Comparison of ENCODE assay signal across 10 cellular contexts in the genomic region with DNA sequence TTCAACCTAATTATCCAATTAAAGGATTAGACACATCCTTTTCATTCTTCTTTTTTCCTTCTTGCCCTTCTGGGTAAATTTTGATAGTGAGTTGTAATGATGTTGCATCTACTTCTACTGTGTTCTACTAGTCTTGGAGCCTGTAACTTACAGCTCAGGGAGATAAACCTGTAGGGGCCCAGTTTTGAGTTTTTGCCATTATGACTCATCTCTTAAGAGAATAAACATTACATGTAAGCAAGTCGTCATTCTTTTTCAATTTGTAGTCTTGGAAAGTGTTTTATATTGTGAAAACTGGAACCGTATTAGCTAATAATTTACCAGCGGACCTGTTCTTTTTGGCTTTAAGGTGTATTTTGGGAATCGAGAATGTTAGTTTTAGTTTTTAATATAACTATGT.
DNase-seq lines count a peak whose midpoint lies in the region; ATAC-seq, FAIRE-seq and TF ChIP-seq lines count a peak whose summit lies in the region.
"Had no signal": no experiment of that assay in that cellular context is flagged by ENCODE, and none has a peak within 500 bp of the region (broad histone marks: within the 10 kb centered on the region; RNA-seq: fewer than 3 reads in every experiment).

No MANE protein-coding gene starts in this region.

- H3K4me3 ChIP-seq in PC-3 (ENCODE audit: low read length) (no peak overlapping the region; the same call in 1 of the 2 replicates), H1 (ENCODE audit: extremely low read depth in 1 of 4, insufficient read depth in 2 of 4, low read depth in 3 of 4, low read length in 4 of 4) (no peak overlapping the region), skeletal muscle cell (ENCODE audit: low read depth, low read length) (no peak overlapping the region)
- H3K4me3 ChIP-seq: cardiac muscle cell, tibial artery had no signal

- H3K18ac ChIP-seq in H1 (ENCODE audit: extremely low read depth, low read length), result no peak overlapping the region

- no peaks in the 10 kb centered on the region for H3K4me1 Mint-ChIP-seq in natural killer cell treated with Interleukin-12 subunit alpha and Interleukin-12 subunit beta and Interleukin-15 and Interleukin-18, amount 100 ng/mL, for 72 hours (ENCODE audit: low read depth in 2 of 2)

- H4K20me1 ChIP-seq in PC-3 (ENCODE audit: low read length), result no peaks in the 10 kb centered on the region
- no peaks in the 10 kb centered on the region for H4K20me1 ChIP-seq in H1 (replicated peaks in 1 of 2; ENCODE audit: control insufficient read depth in 1 of 2, insufficient read depth in 2 of 2, low read length in 2 of 2)

- H3K79me2 ChIP-seq in PC-3 (ENCODE audit: low read length), result no peaks in the 10 kb centered on the region
- H3K79me2 ChIP-seq in H1 (ENCODE audit: control insufficient read depth in 1 of 2, insufficient read depth in 2 of 2, low read length in 2 of 2), result no peaks in the 10 kb centered on the region

- TF ChIP-seq EP300 in H1 (IDR thresholded peaks at IDR 0.05; ENCODE audit: borderline replicate concordance in 1 of 2, low read depth in 2 of 2, low read length in 2 of 2), result no peak

- peak; percentile 96 for FAIRE-seq in H54 (lab: Jason Lieb, UNC)
- peak; percentile 42 for FAIRE-seq in H1 (lab: Jason Lieb, UNC)

- intact Hi-C loops in PC-3 (cut with micrococcal nuclease), result loop anchor here (1.0 to 5.0 kb wide), 2 partner anchors 54 to 160 kb away; partner anchors contain the start of gene GLCCI1

- 86 to 100% methylated on average over 1 to 4 of the region's 4 CpGs for WGBS in H1 (ENCODE audit: extremely low coverage in 1 of 2, insufficient coverage in 1 of 2, insufficient read length in 1 of 2, insufficient replicate concordance in 2 of 2, low coverage in 1 of 2, low lambda C conversion rate in 2 of 2, missing lambda C conversion rate in 1 of 2), 2 experiments

- no peak overlapping the region for H4K91ac ChIP-seq in H1 (replicated peaks; ENCODE audit: insufficient read length, low read length)

- no peak overlapping the region for H2AK5ac ChIP-seq in H1 (ENCODE audit: low read depth, low read length)

- H4K5ac ChIP-seq in H1 (ENCODE audit: insufficient read length, low read depth, low read length), result no peak overlapping the region

- no peak overlapping the region for H3K4ac ChIP-seq in H1 (replicated peaks; ENCODE audit: insufficient read length, low read depth, low read length)

- no peak overlapping the region for H2BK20ac ChIP-seq in H1 (ENCODE audit: low read length)

- no peak overlapping the region for H3K56ac ChIP-seq in H1 (replicated peaks; ENCODE audit: insufficient read length, low read depth, low read length)

- H3K4me1 ChIP-seq in PC-3 (ENCODE audit: insufficient read depth, low read length) (peaks cover 15% of the 10 kb centered on the region), H1 (replicated peaks in 1 of 4; ENCODE audit: control insufficient read depth in 3 of 4, insufficient read depth in 4 of 4, low read length in 3 of 4) (no peaks in the 10 kb centered on the region)

- H3K4me2 ChIP-seq in PC-3 (ENCODE audit: low read length) (peak overlapping the region; percentile 64), H1 (ENCODE audit: insufficient read depth in 1 of 2, low read depth in 2 of 2, low read length in 2 of 2) (no peak overlapping the region)

- H2BK15ac ChIP-seq in H1 (ENCODE audit: low read length), result no peak overlapping the region

- H3K9ac ChIP-seq in PC-3 (ENCODE audit: low read length), result no peak overlapping the region
- H3K9ac ChIP-seq in H1 (replicated peaks in 1 of 4; ENCODE audit: extremely low read depth in 1 of 4, low read depth in 3 of 4, low read length in 3 of 4), result no peak overlapping the region

- H3K23me2 ChIP-seq in H1 (ENCODE audit: low read depth, low read length), result no peaks in the 10 kb centered on the region

- no peak for TF ChIP-seq POLR2A in H54 (IDR thresholded peaks at IDR 0.05; ENCODE audit: low read depth, low read length)
- TF ChIP-seq POLR2A in H1 (IDR thresholded peaks at IDR 0.05; ENCODE audit: control extremely low read depth in 1 of 2, low read depth in 2 of 2, low read length in 2 of 2), result no peak
- no peak for TF ChIP-seq POLR2A in GM18505 (IDR thresholded peaks at IDR 0.05; ENCODE audit: borderline replicate concordance, extremely low read depth, insufficient read depth, insufficient read length)

- no peak for TF ChIP-seq RAD21 in H1 (IDR thresholded peaks at IDR 0.05 in 1 of 2, conservative IDR thresholded peaks at IDR 0.05 in 1 of 2; ENCODE audit: low read depth in 2 of 2, low read length in 2 of 2)

- POLR2A ChIA-PET in PC-3 (lab: Charles Lee; ENCODE audit: unreplicated experiment) (interaction anchor here (0.5 to 0.6 kb wide), 2 partner anchors 43 to 68 kb away, joined by 3 to 5 read pairs; no protein-coding TSS in a partner anchor), H1 (lab: Charles Lee; ENCODE audit: partially characterized antibody) (no interaction called here)

- no peaks in the 10 kb centered on the region for H3K9me3 ChIP-seq in PC-3 (ENCODE audit: low read length)
- H3K9me3 ChIP-seq in H1 (ENCODE audit: insufficient read depth in 2 of 2, low read depth in 1 of 2, low read length in 1 of 2), result no peaks in the 10 kb centered on the region
- H3K9me3 ChIP-seq: tibial artery had no signal

- no peaks in the 10 kb centered on the region for H3K79me1 ChIP-seq in H1 (ENCODE audit: low read depth, low read length)

- H3K4me3 Mint-ChIP-seq in natural killer cell treated with Interleukin-12 subunit alpha and Interleukin-12 subunit beta and Interleukin-15 and Interleukin-18, amount 100 ng/mL, for 72 hours, result no peak overlapping the region

- H3K27ac ChIP-seq in PC-3 (ENCODE audit: low read length), result no peak overlapping the region
- no peak overlapping the region for H3K27ac ChIP-seq in H1 (ENCODE audit: low read depth, low read length)
- H3K27ac ChIP-seq: cardiac muscle cell, tibial artery had no signal

- no peak overlapping the region for H3K14ac ChIP-seq in H1 (ENCODE audit: insufficient read length)

- H3K23ac ChIP-seq in H1 (ENCODE audit: insufficient read length), result no peak overlapping the region

- TF ChIP-seq CTCF in PC-3 (conservative IDR thresholded peaks at IDR 0.05; ENCODE audit: low read depth, low read length) (no peak), H1 (IDR thresholded peaks at IDR 0.05; ENCODE audit: control extremely low read depth in 1 of 3, insufficient read depth in 1 of 3, low read depth in 1 of 3, low read length in 3 of 3) (no peak)

- H2AFZ ChIP-seq in PC-3 (ENCODE audit: low read length) (no peak overlapping the region), H1 (ENCODE audit: low read length) (no peak overlapping the region)

- H3K27me3 ChIP-seq in PC-3 (ENCODE audit: low read length) (no peaks in the 10 kb centered on the region), H1 (replicated peaks in 1 of 4; ENCODE audit: control insufficient read depth in 3 of 4, extremely low read depth in 1 of 4, insufficient read depth in 3 of 4, low read length in 3 of 4) (no peaks in the 10 kb centered on the region)
- H3K27me3 ChIP-seq: cardiac muscle cell, tibial artery had no signal

- no peaks in the 10 kb centered on the region for H3F3A ChIP-seq in PC-3 (ENCODE audit: low read length, unreplicated experiment)

- H2BK5ac ChIP-seq in H1 (ENCODE audit: low read depth, low read length), result no peak overlapping the region

- H2BK120ac ChIP-seq in H1 (replicated peaks; ENCODE audit: low read depth, low read length), result no peak overlapping the region

- no peak overlapping the region for H3K27ac Mint-ChIP-seq in natural killer cell treated with Interleukin-12 subunit alpha and Interleukin-12 subunit beta and Interleukin-15 and Interleukin-18, amount 100 ng/mL, for 72 hours

- H2BK12ac ChIP-seq in H1 (ENCODE audit: low read depth, low read length), result no peak overlapping the region

- H3K36me3 Mint-ChIP-seq in natural killer cell treated with Interleukin-12 subunit alpha and Interleukin-12 subunit beta and Interleukin-15 and Interleukin-18, amount 100 ng/mL, for 72 hours, result no peaks in the 10 kb centered on the region

- no peaks in the 10 kb centered on the region for H3K27me3 Mint-ChIP-seq in natural killer cell treated with Interleukin-12 subunit alpha and Interleukin-12 subunit beta and Interleukin-15 and Interleukin-18, amount 100 ng/mL, for 72 hours

- BruUV-seq in PC-3 (replicated peaks; lab: Mats Ljungman, UMichigan), result no TSS peak

- no peaks in the 10 kb centered on the region for H3K9me3 Mint-ChIP-seq in natural killer cell treated with Interleukin-12 subunit alpha and Interleukin-12 subunit beta and Interleukin-15 and Interleukin-18, amount 100 ng/mL, for 72 hours

- no peaks in the 10 kb centered on the region for H3K36me3 ChIP-seq in PC-3 (ENCODE audit: low read depth, low read length)
- no peaks in the 10 kb centered on the region for H3K36me3 ChIP-seq in H1 (ENCODE audit: control insufficient read depth in 2 of 4, insufficient read depth in 4 of 4, low read length in 3 of 4)
- H3K36me3 ChIP-seq: cardiac muscle cell, tibial artery had no signal

- H4K8ac ChIP-seq in H1 (ENCODE audit: extremely low read depth, insufficient read depth, low read length), result no peak overlapping the region

- peak; percentile 94 for ATAC-seq in PC-3
- no peak for ATAC-seq in GM18505 (IDR thresholded peaks at IDR 0.05; ENCODE audit: unreplicated experiment)
- no peak for ATAC-seq in natural killer cell treated with Interleukin-12 subunit alpha and Interleukin-12 subunit beta and Interleukin-15 and Interleukin-18, amount 100 ng/mL, for 72 hours

- H3K9me2 ChIP-seq in PC-3 (replicated peaks; ENCODE audit: low read length), result no peaks in the 10 kb centered on the region

- CTCF ChIA-PET in PC-3 (lab: Charles Lee) (no interaction called here), H1 (lab: Charles Lee; ENCODE audit: partially characterized antibody) (no interaction called here)

- no peak for DNase-seq in H54 (ENCODE audit: insufficient read length, low spot score)
- peak; percentile 88 for DNase-seq in PC-3
- DNase-seq in H1 (ENCODE audit: low read depth in 1 of 2, low spot score in 2 of 2), result no peak
- DNase-seq in skeletal muscle cell (ENCODE audit: low read depth), result peak; percentile 62
- no peak for DNase-seq in iPS-NIHi11 (ENCODE audit: low spot score)
- DNase-seq in natural killer cell treated with Interleukin-12 subunit alpha and Interleukin-12 subunit beta and Interleukin-15 and Interleukin-18, amount 100 ng/mL, for 72 hours (ENCODE audit: low spot score), result no peak
- DNase-seq: activated CD4-positive, alpha-beta T cell treated with anti-CD3 and anti-CD28 coated beads, Interleukin-2, amount 50 U/mL, for 4 hours; tibial artery had no signal

TF ChIP-seq in H1, 55 proteins besides CTCF, POLR2A, EP300 and RAD21 (continues in another document):
- TF ChIP-seq KDM1A (IDR thresholded peaks at IDR 0.05; ENCODE audit: borderline replicate concordance, low read length), result no peak
- no peak for TF ChIP-seq CHD1 (IDR thresholded peaks at IDR 0.05; ENCODE audit: low read depth, low read length)
- no peak for TF ChIP-seq JUND (IDR thresholded peaks at IDR 0.05; ENCODE audit: low read length)
- no peak for TF ChIP-seq TBP (IDR thresholded peaks at IDR 0.05; ENCODE audit: low read depth, low read length)
- TF ChIP-seq NRF1 (IDR thresholded peaks at IDR 0.05; ENCODE audit: low read depth, low read length), result no peak
- TF ChIP-seq SIRT6 (IDR thresholded peaks at IDR 0.05; ENCODE audit: low read length), result no peak
- TF ChIP-seq HDAC6 (IDR thresholded peaks at IDR 0.05; ENCODE audit: low read depth, low read length), result no peak
- TF ChIP-seq BRCA1 (IDR thresholded peaks at IDR 0.05; ENCODE audit: low read depth, low read length), result no peak

Comparison
In these comparisons a context has a peak if more than half of its experiments do, and no peak if none do; other contexts are left out.
1. DNase-seq: peak in PC-3 (single experiment) and skeletal muscle cell (single experiment); none in H54 (single experiment), H1 (0 of 2), iPS-NIHi11 (single experiment) and natural killer cell treated with Interleukin-12 subunit alpha and Interleukin-12 subunit beta and Interleukin-15 and Interleukin-18, amount 100 ng/mL, for 72 hours (single experiment).